Comparison of ENCODE assay signal across 24 cellular contexts in genomic region chr2:149568138-149568537, GRCh38. TPM values are rescaled to one million over a fixed set of nuclear protein-coding genes. Genes with fewer than 3 reads are reported as not detected.
DNase-seq lines count a peak whose midpoint lies in the region; ATAC-seq, FAIRE-seq and TF ChIP-seq lines count a peak whose summit lies in the region.
"Had no signal": no experiment of that assay in that cellular context is flagged by ENCODE, and none has a peak within 500 bp of the region (broad histone marks: within the 10 kb centered on the region; RNA-seq: fewer than 3 reads in every experiment).

No MANE protein-coding gene starts in this region.

- H3K27me3 Mint-ChIP-seq in activated naive CD8-positive, alpha-beta T cell: no peaks in the 10 kb centered on the region
- H3K27me3 Mint-ChIP-seq in activated naive CD8-positive, alpha-beta T cell treated with anti-CD3 and anti-CD28 coated beads, Interleukin-2, amount 50 U/mL, for 24 hours: no peaks in the 10 kb centered on the region
- H3K27me3 Mint-ChIP-seq in progenitor cell of endocrine pancreas: no peaks in the 10 kb centered on the region

- no peak overlapping the region for H3K4me2 ChIP-seq in K562 (ENCODE audit: insufficient read depth, low read length)
- H3K4me2 ChIP-seq: BLaER1 treated with 17β-estradiol and CSF1 and Interleukin-3, amounts not matched to agents 10 nM and 100 nM; PC-9 had no signal

- no peak overlapping the region for H3K4me3 Mint-ChIP-seq in activated naive CD8-positive, alpha-beta T cell
- H3K4me3 Mint-ChIP-seq in activated naive CD8-positive, alpha-beta T cell treated with anti-CD3 and anti-CD28 coated beads, Interleukin-2, amount 50 U/mL, for 24 hours: no peak overlapping the region
- H3K4me3 Mint-ChIP-seq in progenitor cell of endocrine pancreas (ENCODE audit: low read depth): no peak overlapping the region
- H3K4me3 Mint-ChIP-seq: CD8-positive, alpha-beta T cell had no signal

- no peak for ATAC-seq in activated naive CD8-positive, alpha-beta T cell treated with anti-CD3 and anti-CD28 coated beads, Interleukin-2, amount 50 U/mL, for 24 hours
- ATAC-seq in K562 (peak; percentile 21; the same call in 2 of the 3 replicates), lung (ENCODE audit: insufficient read depth, low FRiP score) (peak; percentile 34), GM19328 (IDR thresholded peaks at IDR 0.05; ENCODE audit: unreplicated experiment) (no peak)
- ATAC-seq: CD8-positive, alpha-beta T cell had no signal

- no peak overlapping the region for H3K9ac ChIP-seq in K562 (ENCODE audit: insufficient read depth in 1 of 2, low read depth in 2 of 2, low read length in 2 of 2)
- H3K9ac ChIP-seq: BLaER1 treated with 17β-estradiol and CSF1 and Interleukin-3, amounts not matched to agents 10 nM and 100 nM had no signal

- peaks cover 6% of the 10 kb centered on the region for H3K36me3 Mint-ChIP-seq in activated naive CD8-positive, alpha-beta T cell
- peaks cover 30% of the 10 kb centered on the region for H3K36me3 Mint-ChIP-seq in activated naive CD8-positive, alpha-beta T cell treated with anti-CD3 and anti-CD28 coated beads, Interleukin-2, amount 50 U/mL, for 24 hours (ENCODE audit: low read depth)
- peaks cover 14% of the 10 kb centered on the region for H3K36me3 Mint-ChIP-seq in progenitor cell of endocrine pancreas (ENCODE audit: insufficient read depth)

- H3K27ac Mint-ChIP-seq in activated naive CD8-positive, alpha-beta T cell: peak overlapping the region; percentile 28
- no peak overlapping the region for H3K27ac Mint-ChIP-seq in activated naive CD8-positive, alpha-beta T cell treated with anti-CD3 and anti-CD28 coated beads, Interleukin-2, amount 50 U/mL, for 24 hours
- no peak overlapping the region for H3K27ac Mint-ChIP-seq in progenitor cell of endocrine pancreas

- 97% methylated on average over 3 of the region's 3 CpGs for WGBS in K562 (ENCODE audit: insufficient coverage, low coverage, missing lambda C conversion rate)
- WGBS in lung, 2 donors: 45 to 75% methylated on average over 3 of the region's 3 CpGs

- TF ChIP-seq RAD21 in K562 (CRISPR knock-in tag; conservative IDR thresholded peaks at IDR 0.05 in 1 of 2, IDR thresholded peaks at IDR 0.05 in 1 of 2): no peak

- H2AFZ ChIP-seq in K562 (ENCODE audit: low read depth, low read length): no peak overlapping the region
- H2AFZ ChIP-seq: PC-9 had no signal

- H3K36me3 ChIP-seq in K562 (ENCODE audit: control insufficient read depth, insufficient read depth, low read length) (peaks cover 67% of the 10 kb centered on the region), lung (ENCODE audit: control insufficient read depth in 2 of 2, insufficient read depth in 2 of 2, low read length in 2 of 2) (peaks cover 5 to 11% of the 10 kb centered on the region in 2 donors)

- H3K4me3 ChIP-seq in K562: no peak overlapping the region
- H3K4me3 ChIP-seq in lung: no peak overlapping the region
- H3K4me3 ChIP-seq: BLaER1 treated with 17β-estradiol and CSF1 and Interleukin-3, amounts not matched to agents 10 nM and 100 nM; MG63; PC-9; SJSA1 had no signal

- H3K27me3 ChIP-seq in K562 (ENCODE audit: control insufficient read depth in 2 of 2, insufficient read depth in 2 of 2, low read length in 2 of 2): no peaks in the 10 kb centered on the region
- H3K27me3 ChIP-seq in lung (ENCODE audit: control insufficient read depth, insufficient read depth): no peaks in the 10 kb centered on the region
- H3K27me3 ChIP-seq: BLaER1 treated with 17β-estradiol and CSF1 and Interleukin-3, amounts not matched to agents 10 nM and 100 nM; MG63; SJSA1 had no signal

- H3K4me1 ChIP-seq in K562 (replicated peaks in 1 of 2; ENCODE audit: control insufficient read depth in 2 of 2, insufficient read depth in 2 of 2, low read length in 2 of 2) (no peaks in the 10 kb centered on the region), lung (ENCODE audit: control insufficient read depth in 2 of 2, insufficient read depth in 2 of 2, low read length in 2 of 2) (peaks cover 0 to 6% of the 10 kb centered on the region in 2 donors)

- TF ChIP-seq EP300 in K562 (IDR thresholded peaks at IDR 0.05; ENCODE audit: low read length): no peak

- TF ChIP-seq CTCF in K562 (IDR thresholded peaks at IDR 0.05 in 2 of 3, conservative IDR thresholded peaks at IDR 0.05 in 1 of 3; ENCODE audit: insufficient read depth in 2 of 3, low read depth in 1 of 3, low read length in 3 of 3): no peak
- TF ChIP-seq CTCF in lung (IDR thresholded peaks at IDR 0.05; ENCODE audit: control extremely low read depth, extremely low read depth): no peak
- no peak for TF ChIP-seq CTCF in progenitor cell of endocrine pancreas (IDR thresholded peaks at IDR 0.05; ENCODE audit: unreplicated experiment)

- DNase-seq in activated naive CD8-positive, alpha-beta T cell treated with anti-CD3 and anti-CD28 coated beads, Interleukin-2, amount 50 U/mL, for 24 hours: no peak
- DNase-seq in K562 (ENCODE audit: extremely low read depth in 1 of 4, low spot score in 3 of 4) (no peak), lung (ENCODE audit: low spot score) (no peak), NCI-H2029 (lab: John Stamatoyannopoulos, UW) (no peak), dedifferentiated amniotic fluid mesenchymal stem cell (ENCODE audit: extremely low spot score) (no peak), progenitor cell of endocrine pancreas (ENCODE audit: low spot score, unreplicated experiment) (no peak)
- DNase-seq: Caco-2; CD8-positive, alpha-beta T cell; HCEC 1CT; KBM-7; MG63; NCI-H1048; NCI-H1417; NCI-H1694; NCI-H2081; NCI-H2227 treated with DMSO at 0.1 percent for 48 hours; NCI-H526 treated with DMSO at 0.1 percent for 48 hours; PC-9; Right ventricle myocardium superior had no signal

- in situ Hi-C loops in K562 (cut with MboI): loop anchor here (25.0 kb wide), 1 partner anchor 906 kb away; no protein-coding TSS in a partner anchor

- no TSS peak for BruUV-seq in K562 (replicated peaks; lab: Mats Ljungman, UMichigan)

- no peak for TF ChIP-seq POLR2A in K562 (conservative IDR thresholded peaks at IDR 0.05)

- peaks cover 5% of the 10 kb centered on the region for H3K4me1 Mint-ChIP-seq in activated naive CD8-positive, alpha-beta T cell (ENCODE audit: low read depth)
- H3K4me1 Mint-ChIP-seq in activated naive CD8-positive, alpha-beta T cell treated with anti-CD3 and anti-CD28 coated beads, Interleukin-2, amount 50 U/mL, for 24 hours: no peaks in the 10 kb centered on the region
- H3K4me1 Mint-ChIP-seq in progenitor cell of endocrine pancreas (ENCODE audit: low read depth): no peaks in the 10 kb centered on the region

- POLR2A ChIA-PET in K562 (lab: Yijun Ruan, JAX): no interaction called here

- no peaks in the 10 kb centered on the region for H4K20me1 ChIP-seq in K562 (replicated peaks; ENCODE audit: control insufficient read depth, insufficient read depth, low read length)

- CTCF ChIA-PET in K562 (lab: Yijun Ruan, JAX; ENCODE audit: low intra/inter-chr PET ratio): no interaction called here

- FAIRE-seq in K562 (lab: Jason Lieb, UNC): no peak
- FAIRE-seq: H1 had no signal

- H3K27ac ChIP-seq in K562 (ENCODE audit: extremely low read depth, low read depth, low read length) (no peak overlapping the region), lung (ENCODE audit: low read depth in 1 of 2, low read length in 1 of 2) (no peak overlapping the region)
- H3K27ac ChIP-seq: BLaER1 treated with 17β-estradiol and CSF1 and Interleukin-3, amounts not matched to agents 10 nM and 100 nM; PC-9; SJSA1 had no signal

- intact Hi-C loops in K562 (cut with micrococcal nuclease): loop anchor here (10.0 kb wide), 3 partner anchors 253 to 923 kb away; partner anchors contain the start of gene EPC2

- no peaks in the 10 kb centered on the region for H3K9me3 Mint-ChIP-seq in activated naive CD8-positive, alpha-beta T cell (ENCODE audit: low read depth)
- H3K9me3 Mint-ChIP-seq in activated naive CD8-positive, alpha-beta T cell treated with anti-CD3 and anti-CD28 coated beads, Interleukin-2, amount 50 U/mL, for 24 hours: no peaks in the 10 kb centered on the region
- no peaks in the 10 kb centered on the region for H3K9me3 Mint-ChIP-seq in progenitor cell of endocrine pancreas (ENCODE audit: low read depth)
- H3K9me3 Mint-ChIP-seq: CD8-positive, alpha-beta T cell had no signal

- no peaks in the 10 kb centered on the region for H3K9me1 ChIP-seq in K562 (ENCODE audit: control insufficient read depth, insufficient read depth, low read length)

- H3K9me3 ChIP-seq in K562 (replicated peaks; ENCODE audit: control insufficient read depth, insufficient read depth, low read depth, low read length): no peaks in the 10 kb centered on the region
- H3K9me3 ChIP-seq in lung (ENCODE audit: control insufficient read depth in 2 of 2, insufficient read depth in 1 of 2, low read length in 1 of 2): no peaks in the 10 kb centered on the region
- H3K9me3 ChIP-seq: BLaER1 treated with 17β-estradiol and CSF1 and Interleukin-3, amounts not matched to agents 10 nM and 100 nM; Caco-2; MG63; SJSA1 had no signal

- H3K79me2 ChIP-seq in K562 (ENCODE audit: control insufficient read depth, insufficient read depth, low read length): 0 out of 3 replicates have a peak, but pooled peaks cover 2% of the 10 kb centered on the region

TF ChIP-seq in K562, 482 proteins besides CTCF, POLR2A, EP300 and RAD21 (continues in another document):
- TF ChIP-seq MAFK (IDR thresholded peaks at IDR 0.05; ENCODE audit: low read length) (peak; percentile 66), MAFF (IDR thresholded peaks at IDR 0.05; ENCODE audit: low read length) (peak; percentile 72), MAFG (tag; conservative IDR thresholded peaks at IDR 0.05) (peak; percentile 71; the same call in 1 of the 2 replicates), BDP1 (IDR thresholded peaks at IDR 0.05; ENCODE audit: insufficient read depth, insufficient read length) (no peak)

RNA-seq across cellular contexts. Expression of gene MMADHC, which starts 19.4 kb away (rescaled TPM):
- total RNA-seq in K562 (2011; cell fraction: chromatin; rRNA removed; ENCODE audit: low replicate concordance): 40.5 and 87.9 TPM in 2 replicates
- total RNA-seq in K562 (2011; cell fraction: nucleolus; rRNA removed): 30.2 and 36.1 TPM in 2 replicates
- total RNA-seq in K562 (2011; cell fraction: nucleoplasm; rRNA removed): 71.1 and 78.1 TPM in 2 replicates
- 158 and 187 TPM in 2 replicates for total RNA-seq in K562 (2014; rRNA removed)
- 393 and 449 TPM in 2 replicates for total RNA-seq in K562 (2014; rRNA removed; fragmentation: Illumina TruSeq; extraction: Trizol)
- 258 and 284 TPM in 2 replicates for total RNA-seq in K562 (2015; rRNA removed; fragmentation: Illumina TruSeq; extraction: Trizol)
- 237 and 256 TPM in 2 replicates for total RNA-seq in K562 (2021)
- polyA plus RNA-seq in K562 (2011; rRNA removed): 175 and 270 TPM in 2 replicates
- 61.6 and 110 TPM in 2 replicates for polyA plus RNA-seq in K562 (2011; cell fraction: cytosol; rRNA removed)
- polyA plus RNA-seq in K562 (2011; cell fraction: nucleus; rRNA removed): 33.5 and 55.7 TPM in 2 replicates
- 228 and 267 TPM in 2 replicates for polyA plus RNA-seq in K562 (2012)
- polyA plus RNA-seq in K562 (2014; fragmentation: Illumina TruSeq; extraction: Trizol): 271 and 289 TPM in 2 replicates
- 100 to 1,000 TPM; 729 to 850 TPM for polyA plus RNA-seq in K562 (2014; fragmentation: Nextera tagmentation; extraction: Ambion mirVana)
- polyA plus RNA-seq in K562 (2014; rRNA removed): 202 and 223 TPM in 2 replicates
- 309 and 346 TPM in 2 replicates for polyA minus RNA-seq in K562 (2011; rRNA and poly(A)+ RNA removed)
- 79.4 and 123 TPM in 2 replicates for polyA minus RNA-seq in K562 (2011; cell fraction: cytosol; rRNA and poly(A)+ RNA removed)
- polyA minus RNA-seq in K562 (2011; cell fraction: nucleus; rRNA and poly(A)+ RNA removed): 48.5 and 95.6 TPM in 2 replicates
- total RNA-seq in lung: 100 to 1,000 TPM in 1 of 2 donors, 10 to 100 TPM in 1; 74.3 to 101 TPM
- 10 to 100 TPM; 34.1 to 83.1 TPM for polyA plus RNA-seq in lung
- total RNA-seq in progenitor cell of endocrine pancreas: 80.0 and 83.9 TPM in 2 replicates

Comparison
In these comparisons a context has a peak if more than half of its experiments do, and no peak if none do; other contexts are left out.
1. ATAC-seq: peak in K562 (single experiment) and lung (single experiment); none in activated naive CD8-positive, alpha-beta T cell treated with anti-CD3 and anti-CD28 coated beads, Interleukin-2, amount 50 U/mL, for 24 hours (single experiment) and GM19328 (single experiment).